Comparison of ENCODE assay signal across 11 cellular contexts in the genomic region with DNA sequence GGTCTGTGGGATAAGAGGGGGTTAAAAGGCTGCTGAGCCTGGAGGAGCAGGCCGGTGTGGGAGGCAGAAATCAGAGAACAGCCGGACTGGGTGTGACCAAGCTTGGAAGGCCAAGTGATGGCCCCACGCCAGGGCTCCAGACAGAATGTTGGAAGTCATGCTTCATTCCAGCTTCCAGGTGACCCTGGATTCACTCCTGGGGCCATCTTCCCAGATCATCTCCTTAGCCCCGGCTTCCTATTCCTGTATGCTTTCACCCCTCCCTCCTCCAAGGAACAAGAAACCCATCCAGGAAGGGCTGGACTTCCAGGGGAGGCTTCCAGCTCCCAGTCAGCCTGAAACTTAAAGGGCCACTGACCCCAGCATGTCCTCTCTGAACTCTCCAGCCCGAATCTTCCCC. TPM values are rescaled to one million over a fixed set of nuclear protein-coding genes. Genes with fewer than 3 reads are reported as not detected.
DNase-seq lines count a peak whose midpoint lies in the region; ATAC-seq and TF ChIP-seq lines count a peak whose summit lies in the region.
"Had no signal": no experiment of that assay in that cellular context is flagged by ENCODE, and none has a peak within 500 bp of the region (broad histone marks: within the 10 kb centered on the region; RNA-seq: fewer than 3 reads in every experiment).

No MANE protein-coding gene starts in this region.

- H3K36me3 ChIP-seq in IMR-90 (ENCODE audit: control insufficient read depth, insufficient read depth, low read length) (no peaks in the 10 kb centered on the region), esophagus muscularis mucosa (peaks cover 0 to 18% (median 3%) of the 10 kb centered on the region in 4 donors), lung (ENCODE audit: control insufficient read depth in 2 of 2, insufficient read depth in 2 of 2, low read length in 2 of 2) (no peaks in the 10 kb centered on the region), stomach smooth muscle (ENCODE audit: control insufficient read depth in 2 of 2, insufficient read depth in 2 of 2, low read length in 2 of 2) (peaks cover 0 to 13% of the 10 kb centered on the region in 2 donors)

- H3K9me3 ChIP-seq in IMR-90 (ENCODE audit: control insufficient read depth, insufficient read depth, low read length) (no peaks in the 10 kb centered on the region; the same call in 1 of the 2 replicates), esophagus muscularis mucosa (no peaks in the 10 kb centered on the region), lung (ENCODE audit: control insufficient read depth in 2 of 2, insufficient read depth in 1 of 2, low read length in 1 of 2) (no peaks in the 10 kb centered on the region), stomach smooth muscle (ENCODE audit: control insufficient read depth in 2 of 2, low read length in 2 of 2) (no peaks in the 10 kb centered on the region)

- peak overlapping the region; percentile 92 for H4K5ac ChIP-seq in IMR-90 (ENCODE audit: low read depth, low read length)

- H3K9ac ChIP-seq in IMR-90 (ENCODE audit: low read depth, low read length), result no peak overlapping the region; the same call in 1 of the 2 replicates
- H3K9ac ChIP-seq in stomach smooth muscle (ENCODE audit: low read length in 2 of 2), result peak overlapping the region in 1 of 2 donors; percentile 91

- no peaks in the 10 kb centered on the region for H3K9me3 Mint-ChIP-seq in activated T-cell treated with anti-CD3 and anti-CD28 coated beads, Interleukin-2, amount 50 U/mL, for 4 hours
- H3K9me3 Mint-ChIP-seq: activated naive CD4-positive, alpha-beta T cell treated with anti-CD3 and anti-CD28 coated beads, Interleukin-2, amount 50 U/mL, for 24 hours had no signal

- peak overlapping the region; percentile 71; the same call in 1 of the 2 replicates for H2BK20ac ChIP-seq in IMR-90 (ENCODE audit: low read depth, low read length)

- peak overlapping the region; percentile 84 for H4K91ac ChIP-seq in IMR-90 (ENCODE audit: insufficient read depth, low read depth, low read length)

- peak overlapping the region; percentile 89 for H2BK120ac ChIP-seq in IMR-90 (ENCODE audit: low read depth, low read length)

- 0 out of 2 replicates have a peak, but pooled peaks cover 6% of the 10 kb centered on the region for H4K20me1 ChIP-seq in IMR-90 (ENCODE audit: insufficient read depth, low read length)

- peak overlapping the region; percentile 38; the same call in 1 of the 2 replicates for H3K27ac ChIP-seq in IMR-90 (ENCODE audit: insufficient read depth, low read length)
- peak overlapping the region; percentile 80 to 89 (median 88) for H3K27ac ChIP-seq in esophagus muscularis mucosa (replicated peaks in 1 of 4)
- peak overlapping the region; percentile 49 to 88 for H3K27ac ChIP-seq in lung (ENCODE audit: low read depth in 1 of 2, low read length in 1 of 2)
- peak overlapping the region; percentile 92 for H3K27ac ChIP-seq in stomach smooth muscle (ENCODE audit: low read length)

- H3K4me2 ChIP-seq in IMR-90 (ENCODE audit: low read depth, low read length), result peak overlapping the region; percentile 50

- peaks cover 0 to 9% of the 10 kb centered on the region in 2 experiments; a peak in 1 of 4 replicates for H3K79me1 ChIP-seq in IMR-90 (ENCODE audit: low read depth in 1 of 2, low read length in 2 of 2)

- peak overlapping the region; percentile 96 for H3K4ac ChIP-seq in IMR-90 (ENCODE audit: low read depth, low read length)

- H3K23ac ChIP-seq in IMR-90 (ENCODE audit: low read depth, low read length), result peak overlapping the region; percentile 56; the same call in 1 of the 2 replicates

- peak overlapping the region; percentile 43 for H3K18ac ChIP-seq in IMR-90 (ENCODE audit: low read depth, low read length)

- H3K27me3 Mint-ChIP-seq in activated T-cell treated with anti-CD3 and anti-CD28 coated beads, Interleukin-2, amount 50 U/mL, for 4 hours (ENCODE audit: low read depth), result peaks cover 3% of the 10 kb centered on the region
- H3K27me3 Mint-ChIP-seq: activated naive CD4-positive, alpha-beta T cell treated with anti-CD3 and anti-CD28 coated beads, Interleukin-2, amount 50 U/mL, for 24 hours had no signal

- CTCF ChIA-PET in IMR-90 (lab: Yijun Ruan, JAX), result no interaction called here

- H3K56ac ChIP-seq in IMR-90 (ENCODE audit: extremely low read depth, insufficient read depth, low read length), result no peak overlapping the region; the same call in 1 of the 2 replicates

- 8% methylated on average over 2 of the region's 5 CpGs; no CpG with 5 or more reads in 1 of the 2 experiments for WGBS in IMR-90 (ENCODE audit: extremely low coverage in 2 of 2, insufficient read length in 1 of 2), 2 experiments
- WGBS in esophagus muscularis mucosa, result 12% methylated on average over 5 of the region's 5 CpGs
- 34 to 52% methylated on average over 5 of the region's 5 CpGs for WGBS in lung, 2 donors

- H4K8ac ChIP-seq in IMR-90 (ENCODE audit: low read depth in 2 of 2, low read length in 2 of 2), result peak overlapping the region; percentile 54 to 91; a peak in 2 of 4 replicates

- H3K36me3 Mint-ChIP-seq in activated T-cell treated with anti-CD3 and anti-CD28 coated beads, Interleukin-2, amount 50 U/mL, for 4 hours (ENCODE audit: insufficient read depth), result no peaks in the 10 kb centered on the region

- H3K9me1 ChIP-seq in IMR-90 (ENCODE audit: insufficient read depth, low read length), result peaks cover 22% of the 10 kb centered on the region

- in situ Hi-C loops in IMR-90 (cut with MboI; ENCODE audit: low sequenced_read_pairs), result no loop called here

- no peak overlapping the region for H3K4me3 ChIP-seq in IMR-90 (ENCODE audit: insufficient read depth, low read depth, low read length)
- peak overlapping the region; percentile 57 to 67 (median 62) for H3K4me3 ChIP-seq in esophagus muscularis mucosa
- H3K4me3 ChIP-seq in lung, result peak overlapping the region; percentile 42
- peak overlapping the region in 1 of 2 donors; percentile 88 for H3K4me3 ChIP-seq in stomach smooth muscle (ENCODE audit: low read length in 2 of 2)

- no peak overlapping the region for H2BK5ac ChIP-seq in IMR-90 (ENCODE audit: low read depth, low read length, poor library complexity, severe bottlenecking)

- TF ChIP-seq RAD21 in IMR-90 (IDR thresholded peaks at IDR 0.05; ENCODE audit: low read length), result no peak

- H2AFZ ChIP-seq in IMR-90 (replicated peaks; ENCODE audit: low read length, poor library complexity), result peak overlapping the region; percentile 69

- H3K4me1 Mint-ChIP-seq in activated T-cell treated with anti-CD3 and anti-CD28 coated beads, Interleukin-2, amount 50 U/mL, for 4 hours (ENCODE audit: low read depth), result no peaks in the 10 kb centered on the region
- H3K4me1 Mint-ChIP-seq: activated naive CD4-positive, alpha-beta T cell treated with anti-CD3 and anti-CD28 coated beads, Interleukin-2, amount 50 U/mL, for 24 hours had no signal

- dilution Hi-C loops in IMR-90 (cut with HindIII; ENCODE audit: low sequenced_read_pairs, unreplicated experiment), result no loop called here

- peak overlapping the region; percentile 76; the same call in 2 of the 3 replicates for H2BK15ac ChIP-seq in IMR-90 (ENCODE audit: low read depth, low read length)

- peak overlapping the region; percentile 91 for H3K14ac ChIP-seq in IMR-90 (replicated peaks; ENCODE audit: low read depth, low read length)

- no peak for DNase-seq in IMR-90
- DNase-seq in esophagus muscularis mucosa (ENCODE audit: extremely low spot score), result no peak
- DNase-seq in lung (ENCODE audit: low spot score), result peak; percentile 61
- DNase-seq in activated CD4-positive, CD25-positive, alpha-beta regulatory T cell (lab: John Stamatoyannopoulos, UW), result no peak
- DNase-seq in GM19240 (ENCODE audit: insufficient read length, low spot score), result no peak
- no peak for DNase-seq in posterior cingulate gyrus
- DNase-seq in activated T-cell treated with anti-CD3 and anti-CD28 coated beads, Interleukin-2, amount 50 U/mL, for 4 hours, result no peak
- DNase-seq: NCI-H748 treated with DMSO at 0.1 percent for 48 hours had no signal

- no peak for TF ChIP-seq POLR2A in IMR-90 (IDR thresholded peaks at IDR 0.05; ENCODE audit: low read depth, low read length)
- no peak for TF ChIP-seq POLR2A in esophagus muscularis mucosa (IDR thresholded peaks at IDR 0.05; ENCODE audit: low read depth)

- no TSS peak for BruUV-seq in IMR-90 (replicated peaks; lab: Mats Ljungman, UMichigan)

- TF ChIP-seq CTCF in IMR-90 (conservative IDR thresholded peaks at IDR 0.05; ENCODE audit: low read depth, low read length) (no peak), esophagus muscularis mucosa (IDR thresholded peaks at IDR 0.05) (no peak), lung (IDR thresholded peaks at IDR 0.05; ENCODE audit: control extremely low read depth, extremely low read depth) (no peak)

- H3K4me3 Mint-ChIP-seq in activated T-cell treated with anti-CD3 and anti-CD28 coated beads, Interleukin-2, amount 50 U/mL, for 4 hours, result no peak overlapping the region
- H3K4me3 Mint-ChIP-seq: activated naive CD4-positive, alpha-beta T cell treated with anti-CD3 and anti-CD28 coated beads, Interleukin-2, amount 50 U/mL, for 24 hours had no signal

- H3K27me3 ChIP-seq in IMR-90 (ENCODE audit: control insufficient read depth, insufficient read depth, low read length) (no peaks in the 10 kb centered on the region), esophagus muscularis mucosa (no peaks in the 10 kb centered on the region), lung (ENCODE audit: control insufficient read depth, insufficient read depth) (no peaks in the 10 kb centered on the region), stomach smooth muscle (ENCODE audit: control insufficient read depth in 1 of 2, insufficient read depth in 2 of 2, low read length in 2 of 2) (no peaks in the 10 kb centered on the region)

- H2AK5ac ChIP-seq in IMR-90 (ENCODE audit: low read depth, low read length), result peak overlapping the region; percentile 89

- POLR2A ChIA-PET in IMR-90 (lab: Charles Lee; ENCODE audit: unreplicated experiment), result no interaction called here

- ATAC-seq in IMR-90 (ENCODE audit: low read depth) (peak; percentile 4; the same call in 1 of the 2 replicates), lung (ENCODE audit: insufficient read depth, low FRiP score) (no peak)
- ATAC-seq in activated T-cell treated with anti-CD3 and anti-CD28 coated beads, Interleukin-2, amount 50 U/mL, for 4 hours, result no peak

- peak overlapping the region; percentile 38 for H2AK9ac ChIP-seq in IMR-90 (replicated peaks; ENCODE audit: low read depth, low read length, poor library complexity)

- TF ChIP-seq EP300 in esophagus muscularis mucosa (IDR thresholded peaks at IDR 0.05), result no peak

- intact Hi-C loops in IMR-90 (cut with micrococcal nuclease) (no loop called here), esophagus muscularis mucosa (cut with DNase I) (loop anchor here (5.0 kb wide), 1 partner anchor 39 kb away; no protein-coding TSS in a partner anchor), posterior cingulate gyrus (cut with DNase I) (no loop called here)

- H3K4me1 ChIP-seq in IMR-90 (ENCODE audit: control insufficient read depth, insufficient read depth, low read length) (peaks cover 35% of the 10 kb centered on the region), esophagus muscularis mucosa (peaks cover 69 to 86% (median 84%) of the 10 kb centered on the region in 4 donors), lung (ENCODE audit: control insufficient read depth in 2 of 2, insufficient read depth in 2 of 2, low read length in 2 of 2) (peaks cover 8 to 22% of the 10 kb centered on the region in 2 donors), stomach smooth muscle (ENCODE audit: control insufficient read depth, insufficient read depth, low read length) (peaks cover 73% of the 10 kb centered on the region)

RNA-seq across cellular contexts. Expression of a gene that starts 1.0 kb away (rescaled TPM):
- 1.7 and 2.2 TPM in 2 replicates for total RNA-seq in IMR-90 (2012; rRNA removed)
- polyA plus RNA-seq in IMR-90 (2012; rRNA removed), result 0.34 and 0.39 TPM in 2 replicates
- polyA plus RNA-seq in IMR-90 (2012; cell fraction: cytosol; rRNA removed), result 0.54 and 0.75 TPM in 2 replicates
- 0.47 and 0.61 TPM in 2 replicates for polyA plus RNA-seq in IMR-90 (2012; cell fraction: nucleus; rRNA removed; ENCODE audit: low replicate concordance)
- total RNA-seq in esophagus muscularis mucosa, result 100 to 1,000 TPM; 113 to 192 (median 174) TPM
- total RNA-seq in lung, result 100 to 1,000 TPM; 157 to 200 TPM
- 10 to 100 TPM; 88.7 to 97.2 TPM for polyA plus RNA-seq in lung
- total RNA-seq in activated T-cell treated with anti-CD3 and anti-CD28 coated beads, Interleukin-2, amount 50 U/mL, for 4 hours, result under 1 TPM; 0.08 to 0.25 (median 0.14) TPM
- total RNA-seq: endothelial cell of umbilical vein had no signal
- polyA plus RNA-seq: endothelial cell of umbilical vein had no signal

RNA-seq across cellular contexts. Expression of a gene that starts 18.2 kb away (rescaled TPM):
- total RNA-seq in IMR-90 (2012; rRNA removed), result 3.6 TPM in 2 replicates
- polyA plus RNA-seq in IMR-90 (2012; rRNA removed), result 1.8 and 1.9 TPM in 2 replicates
- 0.75 and 1.1 TPM in 2 replicates for polyA plus RNA-seq in IMR-90 (2012; cell fraction: cytosol; rRNA removed)
- 1.9 and 3.0 TPM in 2 replicates for polyA plus RNA-seq in IMR-90 (2012; cell fraction: nucleus; rRNA removed; ENCODE audit: low replicate concordance)
- total RNA-seq in esophagus muscularis mucosa, result 10 to 100 TPM in 3 of 4 donors, 1 to 10 TPM in 1; 8.4 to 31.1 (median 20.2) TPM
- total RNA-seq in lung, result 10 to 100 TPM; 13.3 to 24.1 TPM
- 1 to 10 TPM; 5.0 to 8.1 TPM for polyA plus RNA-seq in lung
- 1 to 10 TPM; 1.6 to 2.1 (median 1.7) TPM for total RNA-seq in activated T-cell treated with anti-CD3 and anti-CD28 coated beads, Interleukin-2, amount 50 U/mL, for 4 hours

Comparison
In these comparisons a context has a peak if more than half of its experiments do, and no peak if none do; other contexts are left out.
1. H3K27ac ChIP-seq: peak in every context shown above with its lines; median percentile 92 in stomach smooth muscle; 88 in esophagus muscularis mucosa; 68 in lung; 38 in IMR-90.
2. RNA of a gene that starts 1.0 kb away (total RNA-seq): 157 to 200 TPM in lung and 113 to 192 TPM in esophagus muscularis mucosa; 1.7 to 2.2 TPM in IMR-90 and 0.08 to 0.25 TPM in activated T-cell treated with anti-CD3 and anti-CD28 coated beads, Interleukin-2, amount 50 U/mL, for 4 hours; every median in the first group is over 10 times any median in the second.